ENCODE assay signal across 8 cellular contexts in the genomic region with DNA sequence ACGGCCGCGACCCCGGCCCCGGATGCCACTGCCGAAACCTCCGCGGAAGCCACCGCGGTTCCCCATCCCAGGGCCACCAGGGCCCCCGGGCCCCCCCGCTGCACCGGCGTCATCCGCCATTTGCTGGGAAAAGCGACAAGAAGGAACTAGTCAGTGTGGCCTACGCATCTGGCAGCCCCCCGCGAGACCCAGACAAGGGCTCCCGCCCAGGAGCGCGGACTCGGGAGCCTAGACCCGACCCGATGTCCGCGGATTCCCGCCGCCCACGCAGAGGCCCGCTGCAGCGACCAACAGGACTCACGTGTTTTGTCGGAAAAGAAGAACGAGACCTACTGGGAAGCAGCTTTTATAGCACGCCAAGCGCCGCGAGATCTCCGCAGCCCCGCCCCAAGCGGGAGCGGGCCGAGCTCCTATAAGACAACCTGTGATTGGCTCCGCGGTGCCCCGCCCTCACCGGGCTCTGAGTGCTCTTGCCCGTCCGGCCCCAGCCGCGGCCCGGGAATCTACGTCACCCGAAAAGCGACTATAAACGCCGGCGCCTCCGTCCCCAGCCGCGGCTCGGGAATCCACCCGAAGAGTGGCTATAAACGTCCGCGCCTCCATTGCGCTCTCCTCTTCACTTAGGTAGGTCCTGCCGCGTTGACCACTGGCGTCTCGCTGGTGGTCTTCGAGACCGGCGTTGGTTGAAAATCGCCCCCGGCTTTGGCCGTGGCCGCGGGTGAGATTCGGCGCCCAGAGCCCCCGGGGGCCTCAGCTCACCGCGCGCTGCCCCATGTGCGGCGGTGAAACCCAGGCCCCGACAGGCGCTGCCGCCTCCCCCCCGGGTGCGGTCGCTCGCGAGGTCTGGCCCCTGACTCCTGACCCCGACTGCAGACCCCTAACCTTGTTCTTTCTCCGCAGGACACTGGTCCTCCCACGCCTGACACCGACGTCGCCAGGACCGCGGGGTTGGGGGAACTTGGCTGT.
DNase-seq lines count a peak whose midpoint lies in the region; ATAC-seq and FAIRE-seq lines count a peak whose summit lies in the region.

A gene (minus strand): TSS at position 321 of the 966 bp plus-strand sequence. CDS start 201 bp downstream, at position 120.

- H3K27me3 Mint-ChIP-seq in memory B cell, result no peaks in the 10 kb centered on the region

- H3K4me3 ChIP-seq in effector memory CD4-positive, alpha-beta T cell (ENCODE audit: insufficient read depth, low read depth, low read length, poor library complexity, severe bottlenecking), result peak within 1 kb of the TSS; percentile 77

- peak; percentile 95 for DNase-seq in CMK (ENCODE audit: low read depth)
- DNase-seq in HTR-8/SVneo (ENCODE audit: insufficient read length, low spot score), result peak; percentile 98
- DNase-seq in NOMO-1 treated with DMSO at 0.1 percent for 48 hours (lab: John Stamatoyannopoulos, UW; ENCODE audit: unreplicated experiment), result peak; percentile 98
- DNase-seq in activated CD8-positive, alpha-beta memory T cell treated with anti-CD3 and anti-CD28 coated beads for 4 hours (ENCODE audit: low read depth in 2 of 2), result peak; percentile 96
- peak; percentile 98 to 100 (median 99) for DNase-seq in effector memory CD4-positive, alpha-beta T cell
- peak; percentile 99 for DNase-seq in memory B cell (ENCODE audit: low spot score in 2 of 2)
- DNase-seq in stimulated activated CD8-positive, alpha-beta memory T cell treated with anti-CD3 and anti-CD28 coated beads, Interleukin-12 subunit alpha, Interleukin-12 subunit beta, amount 100 ng/mL, for 24 hours (ENCODE audit: extremely low read depth), result peak; percentile 91

- H3K27ac Mint-ChIP-seq in memory B cell, result peak within 1 kb of the TSS; percentile 99

- peaks cover 15% of the 10 kb centered on the region for H3K36me3 ChIP-seq in effector memory CD4-positive, alpha-beta T cell (ENCODE audit: control insufficient read depth, insufficient read depth, low read length)

- H3K4me1 ChIP-seq in effector memory CD4-positive, alpha-beta T cell (ENCODE audit: control insufficient read depth, insufficient read depth, low read length, poor library complexity, severe bottlenecking), result peaks cover 42% of the 10 kb centered on the region

- ATAC-seq in GM21360 (IDR thresholded peaks at IDR 0.05; ENCODE audit: unreplicated experiment), result peak; percentile 73
- peak; percentile 93 for ATAC-seq in memory B cell (ENCODE audit: low read depth)

- FAIRE-seq in HTR-8/SVneo (lab: Jason Lieb, UNC), result no peak

- no peaks in the 10 kb centered on the region for H3K27me3 ChIP-seq in effector memory CD4-positive, alpha-beta T cell (replicated peaks; ENCODE audit: control insufficient read depth, insufficient read depth, low read length, poor library complexity, severe bottlenecking)

- H3K4me3 Mint-ChIP-seq in memory B cell, result peak within 1 kb of the TSS; percentile 95

- peaks cover 9% of the 10 kb centered on the region for H3K36me3 Mint-ChIP-seq in memory B cell

- peaks cover 33% of the 10 kb centered on the region for H3K4me1 Mint-ChIP-seq in memory B cell

- no peaks in the 10 kb centered on the region for H3K9me3 ChIP-seq in effector memory CD4-positive, alpha-beta T cell (ENCODE audit: control insufficient read depth, low read length)

- peak within 1 kb of the TSS; percentile 97 for H3K27ac ChIP-seq in effector memory CD4-positive, alpha-beta T cell (ENCODE audit: insufficient read depth, low read length, poor library complexity, severe bottlenecking)

- no peaks in the 10 kb centered on the region for H3K9me3 Mint-ChIP-seq in memory B cell

Comparison
In these comparisons a context has a peak if more than half of its experiments do, and no peak if none do; other contexts are left out.
1. Peak in every context shown above with its lines: DNase-seq, ATAC-seq, H3K4me3 ChIP-seq and H3K27ac ChIP-seq.